In genomic region chr10:870564-871166, GRCh38 we compare ENCODE assay signal across 16 cellular contexts.
A peak's percentile ranks its signal among the peaks of the same experiment; 100 is the strongest.
DNase-seq lines count a peak whose midpoint lies in the region; ATAC-seq and TF ChIP-seq lines count a peak whose summit lies in the region.
"Had no signal": no experiment of that assay in that cellular context is flagged by ENCODE, and none has a peak within 500 bp of the region (broad histone marks: within the 10 kb centered on the region; RNA-seq: fewer than 3 reads in every experiment).

No MANE protein-coding gene starts in this region.

- no peak for TF ChIP-seq CTCF in psoas muscle (IDR thresholded peaks at IDR 0.05)

- H3K4me3 ChIP-seq in psoas muscle: peak overlapping the region; percentile 51
- H3K4me3 ChIP-seq: ascending aorta, esophagus muscularis mucosa, Peyer's patch had no signal

- peaks cover 26% of the 10 kb centered on the region for H3K36me3 Mint-ChIP-seq in T-helper 1 cell treated with Interleukin-12 subunit alpha and Interleukin-12 subunit beta and Interleukin-4 antibody, amounts not matched to agents 30 μg/mL and 1 μg/mL, for 36 hours (ENCODE audit: low read depth)
- H3K36me3 Mint-ChIP-seq in activated T-helper 1 cell treated with anti-CD3 and anti-CD28 coated beads, Interleukin-12 subunit alpha, Interleukin-12 subunit beta, Interleukin-2, Interleukin-4 antibody, amounts not matched to agents 30 ng/mL and 10 ng/mL and 1 ng/mL, durations not matched to agents 14 hours and 24 hours and 36 hours (ENCODE audit: low read depth): peaks cover 32% of the 10 kb centered on the region
- H3K36me3 Mint-ChIP-seq in T-helper 2 cell treated with Interferon-gamma antibody and Interleukin-4, amounts not matched to agents 5 μg/mL and 100 μg/mL, for 36 hours (ENCODE audit: low read depth): peaks cover 41% of the 10 kb centered on the region

- DNase-seq in T-helper 1 cell (no peak), psoas muscle (no peak), NCI-H748 (lab: John Stamatoyannopoulos, UW; ENCODE audit: unreplicated experiment) (no peak)
- DNase-seq in activated T-helper 1 cell treated with anti-CD3 and anti-CD28 coated beads, Interleukin-12 subunit alpha, Interleukin-12 subunit beta, Interleukin-2, Interleukin-4 antibody, amounts not matched to agents 30 ng/mL and 10 ng/mL and 1 ng/mL, durations not matched to agents 14 hours and 24 hours and 36 hours (ENCODE audit: low spot score): no peak
- no peak for DNase-seq in T-helper 2 cell treated with Interferon-gamma antibody and Interleukin-4, amounts not matched to agents 5 μg/mL and 100 μg/mL, for 36 hours (ENCODE audit: low spot score)
- DNase-seq: dermis blood vessel endothelial cell; HFFc6; NCI-H187; NCI-H526 treated with DMSO at 0.1 percent for 48 hours; Peyer's patch; stimulated activated CD4-positive, alpha-beta T cell treated with anti-CD3 and anti-CD28 coated beads, Interleukin-12 subunit alpha, Interleukin-12 subunit beta, amount 100 ng/mL, for 4 hours had no signal

- no peaks in the 10 kb centered on the region for H3K27me3 Mint-ChIP-seq in T-helper 1 cell treated with Interleukin-12 subunit alpha and Interleukin-12 subunit beta and Interleukin-4 antibody, amounts not matched to agents 30 μg/mL and 1 μg/mL, for 36 hours (ENCODE audit: low read depth)
- no peaks in the 10 kb centered on the region for H3K27me3 Mint-ChIP-seq in activated T-helper 1 cell treated with anti-CD3 and anti-CD28 coated beads, Interleukin-12 subunit alpha, Interleukin-12 subunit beta, Interleukin-2, Interleukin-4 antibody, amounts not matched to agents 30 ng/mL and 10 ng/mL and 1 ng/mL, durations not matched to agents 14 hours and 24 hours and 36 hours (ENCODE audit: insufficient read depth)
- H3K27me3 Mint-ChIP-seq in T-helper 2 cell treated with Interferon-gamma antibody and Interleukin-4, amounts not matched to agents 5 μg/mL and 100 μg/mL, for 36 hours (ENCODE audit: low read depth): no peaks in the 10 kb centered on the region

- no peak overlapping the region for H3K4me3 Mint-ChIP-seq in T-helper 1 cell treated with Interleukin-12 subunit alpha and Interleukin-12 subunit beta and Interleukin-4 antibody, amounts not matched to agents 30 μg/mL and 1 μg/mL, for 36 hours
- no peak overlapping the region for H3K4me3 Mint-ChIP-seq in activated T-helper 1 cell treated with anti-CD3 and anti-CD28 coated beads, Interleukin-12 subunit alpha, Interleukin-12 subunit beta, Interleukin-2, Interleukin-4 antibody, amounts not matched to agents 30 ng/mL and 10 ng/mL and 1 ng/mL, durations not matched to agents 14 hours and 24 hours and 36 hours
- H3K4me3 Mint-ChIP-seq in T-helper 2 cell treated with Interferon-gamma antibody and Interleukin-4, amounts not matched to agents 5 μg/mL and 100 μg/mL, for 36 hours: no peak overlapping the region
- H3K4me3 Mint-ChIP-seq: HFFc6 had no signal

- H3K27ac Mint-ChIP-seq in T-helper 1 cell treated with Interleukin-12 subunit alpha and Interleukin-12 subunit beta and Interleukin-4 antibody, amounts not matched to agents 30 μg/mL and 1 μg/mL, for 36 hours: peak overlapping the region; percentile 24
- peak overlapping the region; percentile 30 for H3K27ac Mint-ChIP-seq in activated T-helper 1 cell treated with anti-CD3 and anti-CD28 coated beads, Interleukin-12 subunit alpha, Interleukin-12 subunit beta, Interleukin-2, Interleukin-4 antibody, amounts not matched to agents 30 ng/mL and 10 ng/mL and 1 ng/mL, durations not matched to agents 14 hours and 24 hours and 36 hours
- no peak overlapping the region for H3K27ac Mint-ChIP-seq in T-helper 2 cell treated with Interferon-gamma antibody and Interleukin-4, amounts not matched to agents 5 μg/mL and 100 μg/mL, for 36 hours
- H3K27ac Mint-ChIP-seq: HFFc6 had no signal

- H3K9me3 ChIP-seq in psoas muscle: no peaks in the 10 kb centered on the region
- H3K9me3 ChIP-seq: ascending aorta, esophagus muscularis mucosa, Peyer's patch had no signal

- H3K9me3 Mint-ChIP-seq in T-helper 1 cell treated with Interleukin-12 subunit alpha and Interleukin-12 subunit beta and Interleukin-4 antibody, amounts not matched to agents 30 μg/mL and 1 μg/mL, for 36 hours: no peaks in the 10 kb centered on the region
- no peaks in the 10 kb centered on the region for H3K9me3 Mint-ChIP-seq in activated T-helper 1 cell treated with anti-CD3 and anti-CD28 coated beads, Interleukin-12 subunit alpha, Interleukin-12 subunit beta, Interleukin-2, Interleukin-4 antibody, amounts not matched to agents 30 ng/mL and 10 ng/mL and 1 ng/mL, durations not matched to agents 14 hours and 24 hours and 36 hours
- no peaks in the 10 kb centered on the region for H3K9me3 Mint-ChIP-seq in T-helper 2 cell treated with Interferon-gamma antibody and Interleukin-4, amounts not matched to agents 5 μg/mL and 100 μg/mL, for 36 hours
- H3K9me3 Mint-ChIP-seq: HFFc6 had no signal

- ATAC-seq in GM18868 (IDR thresholded peaks at IDR 0.05; ENCODE audit: unreplicated experiment): peak; percentile 56
- no peak for ATAC-seq in psoas muscle
- no peak for ATAC-seq in HG02840 (IDR thresholded peaks at IDR 0.05; ENCODE audit: low FRiP score, unreplicated experiment)

- peaks cover 60% of the 10 kb centered on the region for H3K4me1 ChIP-seq in psoas muscle
- H3K4me1 ChIP-seq: Peyer's patch had no signal

- no peaks in the 10 kb centered on the region for H3K27me3 ChIP-seq in psoas muscle (ENCODE audit: insufficient read depth in 3 of 3, low read length in 2 of 3)
- H3K27me3 ChIP-seq: ascending aorta, esophagus muscularis mucosa, Peyer's patch had no signal

- H3K36me3 ChIP-seq in psoas muscle (ENCODE audit: insufficient read depth in 1 of 2, low read depth in 1 of 2): peaks cover 0 to 7% of the 10 kb centered on the region in 2 donors

- 74 to 88% (median 83%) methylated on average over 7 of the region's 7 CpGs for whole genome bisulfite sequencing in psoas muscle, 3 donors

- peak overlapping the region; percentile 87 for H3K27ac ChIP-seq in psoas muscle
- H3K27ac ChIP-seq: ascending aorta, esophagus muscularis mucosa, Peyer's patch had no signal

- peaks cover 32% of the 10 kb centered on the region for H3K4me1 Mint-ChIP-seq in T-helper 1 cell treated with Interleukin-12 subunit alpha and Interleukin-12 subunit beta and Interleukin-4 antibody, amounts not matched to agents 30 μg/mL and 1 μg/mL, for 36 hours (ENCODE audit: low read depth)
- H3K4me1 Mint-ChIP-seq in activated T-helper 1 cell treated with anti-CD3 and anti-CD28 coated beads, Interleukin-12 subunit alpha, Interleukin-12 subunit beta, Interleukin-2, Interleukin-4 antibody, amounts not matched to agents 30 ng/mL and 10 ng/mL and 1 ng/mL, durations not matched to agents 14 hours and 24 hours and 36 hours (ENCODE audit: low read depth): peaks cover 42% of the 10 kb centered on the region
- H3K4me1 Mint-ChIP-seq in T-helper 2 cell treated with Interferon-gamma antibody and Interleukin-4, amounts not matched to agents 5 μg/mL and 100 μg/mL, for 36 hours (ENCODE audit: low read depth): peaks cover 19% of the 10 kb centered on the region

- intact Hi-C loops in activated T-helper 1 cell treated with anti-CD3 and anti-CD28 coated beads, Interleukin-12 subunit alpha, Interleukin-12 subunit beta, Interleukin-2, Interleukin-4 antibody, amounts not matched to agents 30 ng/mL and 10 ng/mL and 1 ng/mL, durations not matched to agents 14 hours and 24 hours and 36 hours (cut with micrococcal nuclease): loop anchor here (2.0 kb wide), 1 partner anchor 60 kb away; the partner anchor contains the start of gene LARP4B
- intact Hi-C loops in psoas muscle (cut with DNase I): loop anchor here in 1 of 2 donors (5.0 kb wide), 1 partner anchor 177 kb away; the partner anchor contains the start of gene IDI1
